Comparison of ENCODE assay signal across 8 cellular contexts in the genomic region with DNA sequence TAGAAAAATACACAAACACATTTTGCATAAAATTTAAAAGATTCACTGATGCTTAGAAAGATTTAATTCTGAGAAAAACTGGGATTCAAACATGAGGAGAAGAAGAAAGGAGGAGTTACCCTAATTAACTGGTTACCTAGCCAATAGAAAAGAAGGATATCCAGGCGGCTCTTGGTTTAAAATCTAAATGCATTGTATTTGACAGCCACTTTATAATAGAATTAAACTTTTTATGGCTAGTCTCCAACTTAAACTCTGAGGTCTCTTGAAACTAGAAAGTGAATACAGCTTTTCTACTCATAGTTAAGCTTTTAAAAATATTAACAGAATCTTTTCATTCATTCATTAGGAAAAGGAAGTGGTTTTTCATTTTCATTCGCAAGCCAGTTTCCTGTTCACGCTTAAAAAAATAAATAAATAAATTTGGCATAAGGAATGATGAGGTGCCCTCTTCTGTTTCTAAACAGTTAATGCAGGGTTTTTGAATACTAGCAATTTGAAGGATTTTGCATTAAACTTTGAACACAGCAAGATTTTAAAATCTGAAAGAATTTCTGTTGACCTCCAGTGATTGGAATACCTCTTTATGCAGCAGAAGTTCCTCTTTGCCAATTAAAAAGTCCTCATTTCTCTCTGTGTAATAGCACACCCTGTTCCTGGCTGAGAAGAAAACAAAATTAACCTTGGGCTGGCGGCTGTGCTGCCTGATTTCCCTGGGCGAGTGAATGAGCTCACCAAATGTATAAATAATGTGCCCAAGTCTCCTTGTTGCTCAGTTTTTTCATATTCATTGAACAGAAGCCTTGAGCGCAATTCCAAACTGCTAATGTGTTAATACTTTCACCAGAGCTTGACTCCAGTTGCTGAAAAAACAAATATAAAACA.
DNase-seq lines count a peak whose midpoint lies in the region; ATAC-seq, FAIRE-seq and TF ChIP-seq lines count a peak whose summit lies in the region.

No MANE protein-coding gene starts in this region.

- H2AFZ ChIP-seq in osteoblast (ENCODE audit: low read length) = peak overlapping the region; percentile 26

- H3K4me3 ChIP-seq in HUES64 (ENCODE audit: low read length) (no peak overlapping the region), epithelial cell of proximal tubule (ENCODE audit: low read depth, low read length) (peak overlapping the region; percentile 31), osteoblast (ENCODE audit: insufficient read depth, low read length) (peak overlapping the region; percentile 51)

- H3K27ac ChIP-seq in HUES64 (ENCODE audit: low read depth, low read length) = no peak overlapping the region
- no peak overlapping the region for H3K27ac ChIP-seq in osteoblast (ENCODE audit: low read depth, low read length)

- DNase-seq in DMS 273 treated with DMSO at 0.1 percent for 48 hours (lab: John Stamatoyannopoulos, UW) (peak; percentile 25), RCC 7860 (ENCODE audit: low spot score) (peak; percentile 14), epithelial cell of proximal tubule (ENCODE audit: low read depth) (peak; percentile 47), osteoblast (ENCODE audit: insufficient read length, low spot score, missing footprints) (no peak), HPDE6-E6E7 (ENCODE audit: extremely low spot score) (no peak), epidermal melanocyte (ENCODE audit: insufficient read length, low spot score) (no peak)

- H3K9ac ChIP-seq in HUES64 (ENCODE audit: low read depth, low read length) = peak overlapping the region; percentile 6; the same call in 1 of the 2 replicates

- H3K9me3 ChIP-seq in HUES64 (ENCODE audit: insufficient read depth, low read depth, low read length) = no peaks in the 10 kb centered on the region
- H3K9me3 ChIP-seq in osteoblast (ENCODE audit: low read depth, low read length) = no peaks in the 10 kb centered on the region

- peak; percentile 77 for FAIRE-seq in RCC 7860 (lab: Jason Lieb, UNC)

- peaks cover 15% of the 10 kb centered on the region for H3K4me1 ChIP-seq in HUES64 (ENCODE audit: insufficient read depth, low read length)
- peaks cover 11% of the 10 kb centered on the region for H3K4me1 ChIP-seq in osteoblast (ENCODE audit: insufficient read depth, low read length)

- H3K27me3 ChIP-seq in HUES64 (ENCODE audit: insufficient read depth, low read length) (no peaks in the 10 kb centered on the region), osteoblast (ENCODE audit: insufficient read depth, low read length) (no peaks in the 10 kb centered on the region)

- ATAC-seq in GM19468 (IDR thresholded peaks at IDR 0.05; ENCODE audit: extremely low read depth, unreplicated experiment) = peak; percentile 9

- H3K79me2 ChIP-seq in osteoblast (ENCODE audit: insufficient read depth, low read length) = no peaks in the 10 kb centered on the region

- TF ChIP-seq CTCF in epithelial cell of proximal tubule (conservative IDR thresholded peaks at IDR 0.05; ENCODE audit: low read depth, low read length) = peak; percentile 51
- peak; percentile 67 for TF ChIP-seq CTCF in osteoblast (IDR thresholded peaks at IDR 0.05; ENCODE audit: extremely low read depth, low read depth, low read length)

- no peaks in the 10 kb centered on the region for H3K36me3 ChIP-seq in HUES64 (ENCODE audit: insufficient read depth, low read length)
- H3K36me3 ChIP-seq in osteoblast (ENCODE audit: insufficient read depth, low read length) = no peaks in the 10 kb centered on the region

- H4K20me1 ChIP-seq in osteoblast (ENCODE audit: insufficient read depth, low read length) = no peaks in the 10 kb centered on the region

- WGBS in HUES64 = 82% methylated on average over 3 of the region's 6 CpGs

- H3K4me2 ChIP-seq in osteoblast (ENCODE audit: insufficient read depth, low read length) = peak overlapping the region; percentile 78

Comparison
In these comparisons a context has a peak if more than half of its experiments do, and no peak if none do; other contexts are left out.
1. DNase-seq: peak in DMS 273 treated with DMSO at 0.1 percent for 48 hours (single experiment), RCC 7860 (single experiment) and epithelial cell of proximal tubule (single experiment); none in osteoblast (single experiment), HPDE6-E6E7 (single experiment) and epidermal melanocyte (single experiment).